In genomic region chrX:18390941-18391538, GRCh38 we compare ENCODE assay signal across 9 cellular contexts. TPM values are rescaled to one million over a fixed set of nuclear protein-coding genes. Genes with fewer than 3 reads are reported as not detected.
DNase-seq lines count a peak whose midpoint lies in the region; ATAC-seq, FAIRE-seq and TF ChIP-seq lines count a peak whose summit lies in the region.
"Had no signal": no experiment of that assay in that cellular context is flagged by ENCODE, and none has a peak within 500 bp of the region (broad histone marks: within the 10 kb centered on the region; RNA-seq: fewer than 3 reads in every experiment).

No MANE protein-coding gene starts in this region.

- H3K4me3 ChIP-seq in NB4 (ENCODE audit: low read depth, low read length): no peak overlapping the region
- no peak overlapping the region for H3K4me3 ChIP-seq in astrocyte (ENCODE audit: insufficient read depth, low read depth, low read length)
- H3K4me3 ChIP-seq in smooth muscle cell: no peak overlapping the region

- H3K4me1 ChIP-seq in astrocyte (ENCODE audit: insufficient read depth, low read length) (peaks cover 5% of the 10 kb centered on the region), smooth muscle cell (ENCODE audit: low read depth) (no peaks in the 10 kb centered on the region)

- no peaks in the 10 kb centered on the region for H3K36me3 Mint-ChIP-seq in astrocyte (ENCODE audit: low read depth, unreplicated experiment)
- no peaks in the 10 kb centered on the region for H3K36me3 Mint-ChIP-seq in activated T-helper 17 cell treated with anti-CD3 and anti-CD28 coated beads, Interleukin-2, amount 50 U/mL, for 72 hours (ENCODE audit: low read depth)

- H3K4me1 Mint-ChIP-seq in astrocyte (ENCODE audit: low read depth, unreplicated experiment): no peaks in the 10 kb centered on the region
- no peaks in the 10 kb centered on the region for H3K4me1 Mint-ChIP-seq in activated T-helper 17 cell treated with anti-CD3 and anti-CD28 coated beads, Interleukin-2, amount 50 U/mL, for 72 hours

- H2AFZ ChIP-seq in astrocyte (ENCODE audit: low read depth, low read length) (no peak overlapping the region), smooth muscle cell (ENCODE audit: low read depth) (no peak overlapping the region)

- DNase-seq in NB4 (ENCODE audit: low read depth) (peak; percentile 66), T-helper 2 cell (peak; percentile 33 to 56 (median 40)), astrocyte (ENCODE audit: low read depth) (peak; percentile 18), hepatic stellate cell (ENCODE audit: low spot score) (peak; percentile 42), smooth muscle cell (lab: John Stamatoyannopoulos, UW; ENCODE audit: unreplicated experiment) (peak; percentile 4)

- H3K36me3 ChIP-seq in astrocyte (ENCODE audit: insufficient read depth, low read length) (no peaks in the 10 kb centered on the region), smooth muscle cell (ENCODE audit: low read depth) (no peaks in the 10 kb centered on the region)

- ATAC-seq in HG02623 (IDR thresholded peaks at IDR 0.05; ENCODE audit: unreplicated experiment): no peak
- ATAC-seq in activated T-helper 17 cell treated with anti-CD3 and anti-CD28 coated beads, Interleukin-2, amount 50 U/mL, for 72 hours (replicated peaks): no peak

- H3K27me3 ChIP-seq in astrocyte (ENCODE audit: insufficient read depth, low read length) (no peaks in the 10 kb centered on the region), smooth muscle cell (ENCODE audit: low read depth) (no peaks in the 10 kb centered on the region)

- FAIRE-seq in G401.6 (lab: Jason Lieb, UNC) (peak; percentile 93), astrocyte (lab: Jason Lieb, UNC) (peak; percentile 54)

- TF ChIP-seq CTCF in NB4 (IDR thresholded peaks at IDR 0.05; ENCODE audit: low read depth, low read length) (no peak), astrocyte (IDR thresholded peaks at IDR 0.05; ENCODE audit: insufficient read depth, low read depth, low read length) (peak; percentile 58), smooth muscle cell (IDR thresholded peaks at IDR 0.05; ENCODE audit: borderline replicate concordance, insufficient read depth, poor library complexity, severe bottlenecking) (peak; percentile 71)

- no peaks in the 10 kb centered on the region for H3K9me3 ChIP-seq in astrocyte (ENCODE audit: insufficient read depth, low read depth, low read length)
- no peaks in the 10 kb centered on the region for H3K9me3 ChIP-seq in smooth muscle cell (replicated peaks; ENCODE audit: low read depth)

- H3K9ac ChIP-seq in astrocyte (ENCODE audit: low read length) (no peak overlapping the region), smooth muscle cell (ENCODE audit: low read depth) (no peak overlapping the region)

- 28% methylated on average over 9 of the region's 9 CpGs for WGBS in smooth muscle cell (ENCODE audit: low lambda C conversion rate)

- no peaks in the 10 kb centered on the region for H3F3A ChIP-seq in smooth muscle cell (ENCODE audit: low read depth)

- no peak overlapping the region for H3K4me3 Mint-ChIP-seq in astrocyte (ENCODE audit: unreplicated experiment)
- H3K4me3 Mint-ChIP-seq in activated T-helper 17 cell treated with anti-CD3 and anti-CD28 coated beads, Interleukin-2, amount 50 U/mL, for 72 hours: no peak overlapping the region
- H3K4me3 Mint-ChIP-seq: dendritic cell treated with granulocyte-macrophage colony-stimulating factor and Interleukin-4, amounts not matched to agents 40 ng/mL and 50 ng/mL, for 4 days had no signal

- H3K27me3 Mint-ChIP-seq in astrocyte (ENCODE audit: low read depth, unreplicated experiment): no peaks in the 10 kb centered on the region
- no peaks in the 10 kb centered on the region for H3K27me3 Mint-ChIP-seq in activated T-helper 17 cell treated with anti-CD3 and anti-CD28 coated beads, Interleukin-2, amount 50 U/mL, for 72 hours
- H3K27me3 Mint-ChIP-seq: dendritic cell treated with granulocyte-macrophage colony-stimulating factor and Interleukin-4, amounts not matched to agents 40 ng/mL and 50 ng/mL, for 4 days had no signal

- no peak for TF ChIP-seq POLR2A in NB4 (IDR thresholded peaks at IDR 0.05; ENCODE audit: extremely low read depth, insufficient read length)

- no peak overlapping the region for H3K4me2 ChIP-seq in astrocyte (ENCODE audit: low read length)
- no peak overlapping the region for H3K4me2 ChIP-seq in smooth muscle cell

- no peak overlapping the region for H3K27ac Mint-ChIP-seq in astrocyte (ENCODE audit: unreplicated experiment)
- no peak overlapping the region for H3K27ac Mint-ChIP-seq in activated T-helper 17 cell treated with anti-CD3 and anti-CD28 coated beads, Interleukin-2, amount 50 U/mL, for 72 hours
- H3K27ac Mint-ChIP-seq: dendritic cell treated with granulocyte-macrophage colony-stimulating factor and Interleukin-4, amounts not matched to agents 40 ng/mL and 50 ng/mL, for 4 days had no signal

- H4K20me1 ChIP-seq in astrocyte (ENCODE audit: insufficient read depth, low read length) (no peaks in the 10 kb centered on the region), smooth muscle cell (ENCODE audit: low read depth) (no peaks in the 10 kb centered on the region)

- H3K79me2 ChIP-seq in astrocyte (ENCODE audit: insufficient read depth, low read length): no peaks in the 10 kb centered on the region
- no peaks in the 10 kb centered on the region for H3K79me2 ChIP-seq in smooth muscle cell (ENCODE audit: low read depth)

- no peaks in the 10 kb centered on the region for H3K9me3 Mint-ChIP-seq in astrocyte (ENCODE audit: unreplicated experiment)
- no peaks in the 10 kb centered on the region for H3K9me3 Mint-ChIP-seq in activated T-helper 17 cell treated with anti-CD3 and anti-CD28 coated beads, Interleukin-2, amount 50 U/mL, for 72 hours
- H3K9me3 Mint-ChIP-seq: dendritic cell treated with granulocyte-macrophage colony-stimulating factor and Interleukin-4, amounts not matched to agents 40 ng/mL and 50 ng/mL, for 4 days had no signal

- H3K27ac ChIP-seq in astrocyte (ENCODE audit: low read depth, low read length): no peak overlapping the region
- no peak overlapping the region for H3K27ac ChIP-seq in smooth muscle cell (ENCODE audit: low read depth)

RNA-seq across cellular contexts. Expression of gene CDKL5, which starts 34.4 kb away (rescaled TPM):
- 17.7 and 19.2 TPM in 2 replicates for total RNA-seq in astrocyte
- 13.7 and 14.4 TPM in 2 replicates for total RNA-seq in smooth muscle cell
- 3.4 and 4.8 TPM in 2 replicates for polyA plus RNA-seq in smooth muscle cell
- 1 to 10 TPM in 1 of 2 donors, under 1 TPM in 1; 0.95 to 1.7 TPM for total RNA-seq in activated T-helper 17 cell treated with anti-CD3 and anti-CD28 coated beads, Interleukin-2, amount 50 U/mL, for 72 hours

RNA-seq across cellular contexts. Expression of gene SCML2, which starts 36.6 kb away (rescaled TPM):
- total RNA-seq in astrocyte (0.91 and 1.2 TPM in 2 replicates), smooth muscle cell (1.8 and 2.5 TPM in 2 replicates)
- 1.3 and 1.5 TPM in 2 replicates for polyA plus RNA-seq in smooth muscle cell
- total RNA-seq in activated T-helper 17 cell treated with anti-CD3 and anti-CD28 coated beads, Interleukin-2, amount 50 U/mL, for 72 hours: 1 to 10 TPM; 2.2 to 3.5 TPM

Comparison
In these comparisons a context has a peak if more than half of its experiments do, and no peak if none do; other contexts are left out.
1. DNase-seq: peak in every context shown above with its lines; median percentile 66 in NB4; 42 in hepatic stellate cell; 40 in T-helper 2 cell; 18 in astrocyte; 4 in smooth muscle cell.